Comparison of ENCODE assay signal across 8 cellular contexts in genomic region chr17:40819528-40820125, GRCh38. TPM values are rescaled to one million over a fixed set of nuclear protein-coding genes. Genes with fewer than 3 reads are reported as not detected.
A peak's percentile ranks its signal among the peaks of the same experiment; 100 is the strongest.
DNase-seq lines count a peak whose midpoint lies in the region; FAIRE-seq and TF ChIP-seq lines count a peak whose summit lies in the region.

No MANE protein-coding gene starts in this region.

- H3K14ac ChIP-seq in neuronal stem cell (ENCODE audit: low read length): no peak overlapping the region

- H2BK5ac ChIP-seq in neuronal stem cell (ENCODE audit: low read length): no peak overlapping the region

- peaks cover 0 to 2% of the 10 kb centered on the region in 2 donors for H3K4me1 ChIP-seq in neuronal stem cell (ENCODE audit: control insufficient read depth in 2 of 2, insufficient read depth in 1 of 2, low read depth in 1 of 2, low read length in 2 of 2)

- H4K8ac ChIP-seq in neuronal stem cell (ENCODE audit: low read depth, low read length): no peak overlapping the region

- no peak overlapping the region for H3K4ac ChIP-seq in neuronal stem cell (ENCODE audit: low read length)

- H3K9me3 ChIP-seq in SK-N-MC (ENCODE audit: low read depth, low read length) (no peaks in the 10 kb centered on the region), neuronal stem cell (replicated peaks in 1 of 2; ENCODE audit: control insufficient read depth in 2 of 2, insufficient read depth in 1 of 2, low read depth in 1 of 2, low read length in 2 of 2) (peaks cover 0 to 1% of the 10 kb centered on the region in 2 donors)

- H2AFZ ChIP-seq in neuronal stem cell (ENCODE audit: low read length): peak overlapping the region; percentile 98

- H3K27me3 ChIP-seq in neuronal stem cell (ENCODE audit: control insufficient read depth in 3 of 3, insufficient read depth in 3 of 3, low read depth in 1 of 3, low read length in 3 of 3): no peaks in the 10 kb centered on the region

- peak overlapping the region; percentile 43 for H3K4me2 ChIP-seq in neuronal stem cell (ENCODE audit: insufficient read depth, low read length, poor library complexity, severe bottlenecking)

- no peak overlapping the region for H2BK15ac ChIP-seq in neuronal stem cell (ENCODE audit: low read length)

- H2BK12ac ChIP-seq in neuronal stem cell (ENCODE audit: low read length): no peak overlapping the region

- H3K23ac ChIP-seq in neuronal stem cell (ENCODE audit: low read depth, low read length, poor library complexity): no peak overlapping the region

- no peak overlapping the region for H2AK5ac ChIP-seq in neuronal stem cell (ENCODE audit: low read depth, low read length)

- peaks cover 22% of the 10 kb centered on the region for H3K36me3 ChIP-seq in SK-N-MC (ENCODE audit: insufficient read depth, low read length)
- peaks cover 5 to 17% of the 10 kb centered on the region in 2 donors for H3K36me3 ChIP-seq in neuronal stem cell (replicated peaks in 1 of 2; ENCODE audit: control insufficient read depth in 2 of 2, insufficient read depth in 2 of 2, low read length in 2 of 2)

- no peak for TF ChIP-seq POLR2A in H54 (IDR thresholded peaks at IDR 0.05; ENCODE audit: low read depth, low read length)

- no peaks in the 10 kb centered on the region for H3K79me1 ChIP-seq in neuronal stem cell (ENCODE audit: low read depth, low read length)

- WGBS in neuronal stem cell (ENCODE audit: extremely low coverage in 2 of 2, insufficient read length in 2 of 2, insufficient replicate concordance in 1 of 2), 2 donors: no CpG with 5 or more reads among the region's 9 CpGs

- H2BK120ac ChIP-seq in neuronal stem cell (ENCODE audit: low read depth, low read length): no peak overlapping the region

- H3K18ac ChIP-seq in neuronal stem cell (ENCODE audit: low read length): no peak overlapping the region

- no peak for DNase-seq in H54 (ENCODE audit: insufficient read length, low spot score)
- DNase-seq in SK-N-MC (ENCODE audit: low read depth, low spot score): no peak
- peak; percentile 6 for DNase-seq in fibroblast of gingiva (ENCODE audit: low read depth)
- DNase-seq in neuronal stem cell (ENCODE audit: low spot score): no peak
- no peak for DNase-seq in activated CD4-positive, CD25-positive, alpha-beta regulatory T cell (lab: John Stamatoyannopoulos, UW)
- DNase-seq in NCI-H510A (lab: John Stamatoyannopoulos, UW): no peak
- no peak for DNase-seq in activated CD4-positive, alpha-beta T cell treated with anti-CD3 and anti-CD28 coated beads, Interleukin-2, amount 50 U/mL, for 1 hour
- no peak for DNase-seq in activated CD4-positive, alpha-beta T cell treated with anti-CD3 and anti-CD28 coated beads, Interleukin-2, amount 50 U/mL, for 48 hours

- H3K9ac ChIP-seq in SK-N-MC (ENCODE audit: insufficient read length): peak overlapping the region; percentile 94
- H3K9ac ChIP-seq in neuronal stem cell (ENCODE audit: low read depth, low read length, poor library complexity): no peak overlapping the region

- H3K27ac ChIP-seq in SK-N-MC (peak overlapping the region; percentile 93), neuronal stem cell (replicated peaks; ENCODE audit: low read length) (no peak overlapping the region)

- H3K4me3 ChIP-seq in SK-N-MC (peak overlapping the region; percentile 98), neuronal stem cell (ENCODE audit: low read length in 2 of 2) (peak overlapping the region; percentile 79 to 82)

- no peak overlapping the region for H4K91ac ChIP-seq in neuronal stem cell (ENCODE audit: low read depth, low read length, poor library complexity)

- FAIRE-seq in H54 (lab: Jason Lieb, UNC): peak; percentile 62

RNA-seq across cellular contexts. Expression of gene KRT10, which starts 2.8 kb away (rescaled TPM):
- polyA plus RNA-seq in neuronal stem cell (2013, experiment 1 of 2): 52.7 TPM
- 53.1 TPM for polyA plus RNA-seq in neuronal stem cell (2013, experiment 2 of 2)

RNA-seq across cellular contexts. Expression of gene KRT28, which starts 19.9 kb away (rescaled TPM):
- not detected for polyA plus RNA-seq in neuronal stem cell (2013, experiment 1 of 2)
- polyA plus RNA-seq in neuronal stem cell (2013, experiment 2 of 2): not detected

RNA-seq across cellular contexts. Expression of gene KRT27, which starts 37.3 kb away (rescaled TPM):
- not detected for polyA plus RNA-seq in neuronal stem cell (2013, experiment 1 of 2)
- polyA plus RNA-seq in neuronal stem cell (2013, experiment 2 of 2): not detected

RNA-seq across cellular contexts. Expression of gene KRT12, which starts 47.4 kb away (rescaled TPM):
- not detected for polyA plus RNA-seq in neuronal stem cell (2013, experiment 1 of 2)
- polyA plus RNA-seq in neuronal stem cell (2013, experiment 2 of 2): not detected

RNA-seq across cellular contexts. Expression of gene KRT26, which starts 47.6 kb away (rescaled TPM):
- polyA plus RNA-seq in neuronal stem cell (2013, experiment 1 of 2): not detected
- polyA plus RNA-seq in neuronal stem cell (2013, experiment 2 of 2): not detected
